In genomic region chr2:207231962-207232361, GRCh38 we compare ENCODE assay signal across 24 cellular contexts.
DNase-seq lines count a peak whose midpoint lies in the region; ATAC-seq, FAIRE-seq and TF ChIP-seq lines count a peak whose summit lies in the region.
"Had no signal": no experiment of that assay in that cellular context is flagged by ENCODE, and none has a peak within 500 bp of the region (broad histone marks: within the 10 kb centered on the region; RNA-seq: fewer than 3 reads in every experiment).

No MANE protein-coding gene starts in this region.

- H3K27me3 ChIP-seq in neutrophil, result no peaks in the 10 kb centered on the region
- no peaks in the 10 kb centered on the region for H3K27me3 ChIP-seq in aorta (ENCODE audit: control insufficient read depth in 1 of 2, insufficient read depth in 2 of 2, low read length in 1 of 2)
- H3K27me3 ChIP-seq: breast epithelium had no signal

- H3K4me3 ChIP-seq in neutrophil (ENCODE audit: low read depth in 1 of 2, low read length in 1 of 2) (no peak overlapping the region), aorta (ENCODE audit: low read length in 2 of 2) (no peak overlapping the region)
- H3K4me3 ChIP-seq: breast epithelium, lung, SK-N-MC had no signal

- peaks cover 24% of the 10 kb centered on the region for H3K36me3 Mint-ChIP-seq in HFFc6 (ENCODE audit: low read depth)

- H3K4me1 ChIP-seq in neutrophil (ENCODE audit: control insufficient read depth in 1 of 2, insufficient read depth in 1 of 2, low read depth in 1 of 2, low read length in 1 of 2) (peaks cover 42 to 47% of the 10 kb centered on the region in 2 experiments), aorta (ENCODE audit: control insufficient read depth in 1 of 2, insufficient read depth in 2 of 2, low read length in 2 of 2) (no peaks in the 10 kb centered on the region)
- H3K4me1 ChIP-seq: breast epithelium had no signal

- H3K36me3 ChIP-seq in neutrophil (no peaks in the 10 kb centered on the region), aorta (ENCODE audit: control insufficient read depth in 1 of 2, insufficient read depth in 2 of 2, low read length in 1 of 2) (no peaks in the 10 kb centered on the region)
- H3K36me3 ChIP-seq: breast epithelium, WERI-Rb-1 had no signal

- H3K27ac ChIP-seq in epithelial cell of prostate, result peak overlapping the region; percentile 30
- peak overlapping the region; percentile 72 for H3K27ac ChIP-seq in neutrophil
- no peak overlapping the region for H3K27ac ChIP-seq in aorta (ENCODE audit: low read depth in 1 of 2, low read length in 2 of 2)
- H3K27ac ChIP-seq: breast epithelium, SK-N-MC, WERI-Rb-1 had no signal

- peak overlapping the region; percentile 37 for H3K4me3 Mint-ChIP-seq in HFFc6
- H3K4me3 Mint-ChIP-seq: activated naive CD8-positive, alpha-beta T cell treated with anti-CD3 and anti-CD28 coated beads, Interleukin-2, amount 50 U/mL, for 24 hours; CD14-positive monocyte; IgD-negative memory B cell had no signal

- peak overlapping the region; percentile 90 for H3K27ac Mint-ChIP-seq in HFFc6

- WGBS in aorta, 2 donors, result 62 to 82% methylated on average over 4 of the region's 4 CpGs

- no peak for FAIRE-seq in HTR-8/SVneo (lab: Jason Lieb, UNC)
- FAIRE-seq: colon, small intestine had no signal

- DNase-seq in AG08396 (ENCODE audit: low spot score), result peak; percentile 27
- peak; percentile 74 for DNase-seq in HFFc6
- no peak for DNase-seq in epithelial cell of prostate (ENCODE audit: low read depth, low spot score)
- DNase-seq in aorta, result no peak
- no peak for DNase-seq in HTR-8/SVneo (ENCODE audit: insufficient read length, low spot score)
- DNase-seq: ACHN; activated CD8-positive, alpha-beta memory T cell treated with anti-CD3 and anti-CD28 coated beads, Interleukin-2, amount 50 U/mL, for 48 hours; activated effector memory CD4-positive, alpha-beta T cell treated with Interleukin-2 at 50 U/mL for 16 hours; activated naive CD8-positive, alpha-beta T cell treated with anti-CD3 and anti-CD28 coated beads, Interleukin-2, amount 50 U/mL, for 24 hours; effector memory CD4-positive, alpha-beta T cell; NCI-H1105; NCI-H1930; NCI-H69; RPMI8226; small intestine; WERI-Rb-1 had no signal

- peaks cover 7% of the 10 kb centered on the region for H3K9me3 Mint-ChIP-seq in HFFc6
- H3K9me3 Mint-ChIP-seq: activated naive CD8-positive, alpha-beta T cell treated with anti-CD3 and anti-CD28 coated beads, Interleukin-2, amount 50 U/mL, for 24 hours; IgD-negative memory B cell had no signal

- no peaks in the 10 kb centered on the region for H3K9me3 ChIP-seq in neutrophil
- H3K9me3 ChIP-seq in aorta (ENCODE audit: control insufficient read depth, low read length), result peaks cover 1% of the 10 kb centered on the region
- H3K9me3 ChIP-seq: breast epithelium had no signal

- peaks cover 5% of the 10 kb centered on the region for H3K27me3 Mint-ChIP-seq in HFFc6 (ENCODE audit: insufficient read depth)
- H3K27me3 Mint-ChIP-seq: activated naive CD8-positive, alpha-beta T cell treated with anti-CD3 and anti-CD28 coated beads, Interleukin-2, amount 50 U/mL, for 24 hours; IgD-negative memory B cell had no signal

- intact Hi-C loops in aorta (cut with DNase I), result no loop called here

- TF ChIP-seq CTCF in HFFc6 (IDR thresholded peaks at IDR 0.05) (no peak), neutrophil (IDR thresholded peaks at IDR 0.05) (no peak)

- H3K4me1 Mint-ChIP-seq in HFFc6 (ENCODE audit: low read depth), result peaks cover 83% of the 10 kb centered on the region

- no peak for ATAC-seq in aorta (ENCODE audit: low FRiP score)
- no peak for ATAC-seq in GM21737 (IDR thresholded peaks at IDR 0.05; ENCODE audit: unreplicated experiment)

Comparison
In these comparisons a context has a peak if more than half of its experiments do, and no peak if none do; other contexts are left out.
1. DNase-seq: peak in AG08396 (single experiment) and HFFc6 (single experiment); none in epithelial cell of prostate (single experiment), aorta (0 of 2) and HTR-8/SVneo (single experiment).
2. H3K27ac ChIP-seq: peak in epithelial cell of prostate (single experiment) and neutrophil (single experiment); none in aorta (0 of 2).